ENCODE assay signal across 8 cellular contexts in genomic region chr10:132447446-132448247, GRCh38. TPM values are rescaled to one million over a fixed set of nuclear protein-coding genes. Genes with fewer than 3 reads are reported as not detected.
DNase-seq lines count a peak whose midpoint lies in the region; ATAC-seq and TF ChIP-seq lines count a peak whose summit lies in the region.

No MANE protein-coding gene starts in this region.

- H3K27ac Mint-ChIP-seq in natural killer cell = peak overlapping the region; percentile 94 to 97

- no peak for TF ChIP-seq POLR2A in breast epithelium (IDR thresholded peaks at IDR 0.05)

- H3K9me3 ChIP-seq in breast epithelium (no peaks in the 10 kb centered on the region), stomach smooth muscle (ENCODE audit: control insufficient read depth in 2 of 2, low read length in 2 of 2) (no peaks in the 10 kb centered on the region)

- H3K4me3 Mint-ChIP-seq in natural killer cell = peak overlapping the region; percentile 83

- intact Hi-C loops in breast epithelium (cut with DNase I; ENCODE audit: low total_unique reads) = loop anchor here (5.0 kb wide), 1 partner anchor 55 kb away; no protein-coding TSS in a partner anchor
- intact Hi-C loops in natural killer cell (cut with micrococcal nuclease) = loop anchor here (1.0 to 5.0 kb wide), 4 partner anchors 27 to 112 kb away; partner anchors contain the start of gene INPP5A

- ATAC-seq in natural killer cell = peak; percentile 60 to 79 (median 76)

- H3K27me3 ChIP-seq in breast epithelium (no peaks in the 10 kb centered on the region), stomach smooth muscle (ENCODE audit: control insufficient read depth in 1 of 2, insufficient read depth in 2 of 2, low read length in 2 of 2) (no peaks in the 10 kb centered on the region)

- DNase-seq in NK-92 treated with Interleukin-12 subunit alpha and Interleukin-12 subunit beta, amount 100 ng/mL, for 24 hours (lab: John Stamatoyannopoulos, UW) = peak; percentile 31
- DNase-seq in NK-92 (lab: John Stamatoyannopoulos, UW; ENCODE audit: unreplicated experiment) (no peak), breast epithelium (ENCODE audit: low spot score in 2 of 2) (peak; percentile 76 to 79), natural killer cell (peak; percentile 84), NCI-H1417 (lab: John Stamatoyannopoulos, UW) (no peak), NCI-H187 treated with DMSO at 0.1 percent for 48 hours (lab: John Stamatoyannopoulos, UW) (no peak)

- peak overlapping the region; percentile 21 to 51 for H3K9ac ChIP-seq in stomach smooth muscle (ENCODE audit: low read length in 2 of 2)

- H3K27ac ChIP-seq in VCaP = peak overlapping the region; percentile 26; the same call in 1 of the 2 replicates
- peak overlapping the region; percentile 88 to 92 for H3K27ac ChIP-seq in breast epithelium
- H3K27ac ChIP-seq in stomach smooth muscle (ENCODE audit: low read length) = no peak overlapping the region

- H3K36me3 Mint-ChIP-seq in natural killer cell = no peaks in the 10 kb centered on the region

- peaks cover 10 to 63% of the 10 kb centered on the region in 2 donors for H3K4me1 Mint-ChIP-seq in natural killer cell

- TF ChIP-seq CTCF in VCaP (conservative IDR thresholded peaks at IDR 0.05) (no peak), breast epithelium (IDR thresholded peaks at IDR 0.05) (no peak), natural killer cell (IDR thresholded peaks at IDR 0.05) (no peak)

- H3K36me3 ChIP-seq in breast epithelium (no peaks in the 10 kb centered on the region), stomach smooth muscle (ENCODE audit: control insufficient read depth in 2 of 2, insufficient read depth in 2 of 2, low read length in 2 of 2) (no peaks in the 10 kb centered on the region)

- no peaks in the 10 kb centered on the region for H3K27me3 Mint-ChIP-seq in natural killer cell (ENCODE audit: low read depth in 2 of 2)

- H3K4me1 ChIP-seq in breast epithelium (peaks cover 6 to 15% of the 10 kb centered on the region in 2 donors), stomach smooth muscle (ENCODE audit: control insufficient read depth, insufficient read depth, low read length) (peaks cover 15% of the 10 kb centered on the region)

- no peaks in the 10 kb centered on the region for H3K9me3 Mint-ChIP-seq in natural killer cell

- H3K4me3 ChIP-seq in breast epithelium (peak overlapping the region in 1 of 3 donors; percentile 21), stomach smooth muscle (ENCODE audit: low read length in 2 of 2) (no peak overlapping the region)

RNA-seq across cellular contexts. Expression of gene PWWP2B, which starts 50.6 kb away (rescaled TPM):
- total RNA-seq in breast epithelium (10 to 100 TPM; 10.7 to 15.5 (median 13.4) TPM), natural killer cell (10 to 100 TPM; 23.7 to 29.5 (median 24.4) TPM)

Comparison
In these comparisons a context has a peak if more than half of its experiments do, and no peak if none do; other contexts are left out.
1. DNase-seq: peak in NK-92 treated with Interleukin-12 subunit alpha and Interleukin-12 subunit beta, amount 100 ng/mL, for 24 hours (single experiment), breast epithelium (2 of 2) and natural killer cell (single experiment); none in NK-92 (single experiment), NCI-H1417 (0 of 3) and NCI-H187 treated with DMSO at 0.1 percent for 48 hours (single experiment).